In the genomic region with DNA sequence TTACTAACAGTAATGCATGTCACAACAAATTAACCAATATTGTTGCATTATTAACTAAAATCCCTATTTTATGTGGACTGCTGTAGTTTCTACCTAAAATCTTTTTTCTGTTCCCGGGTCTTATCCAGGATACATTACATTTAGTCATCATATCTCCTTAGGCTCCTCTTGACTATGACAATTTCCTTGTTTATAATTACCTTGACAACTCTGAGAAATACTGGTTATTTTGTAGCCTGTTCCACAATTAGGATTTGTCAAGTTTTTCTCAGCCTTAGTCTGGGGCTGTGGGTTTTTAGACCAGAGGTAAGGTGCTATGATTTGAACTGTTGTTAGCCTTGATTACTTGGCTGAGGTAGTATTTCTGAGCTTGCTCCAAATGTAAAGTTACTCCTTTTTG, we compare ENCODE assay signal across 16 cellular contexts. TPM values are rescaled to one million over a fixed set of nuclear protein-coding genes. Genes with fewer than 3 reads are reported as not detected.
DNase-seq lines count a peak whose midpoint lies in the region; ATAC-seq, FAIRE-seq and TF ChIP-seq lines count a peak whose summit lies in the region.
"Had no signal": no experiment of that assay in that cellular context is flagged by ENCODE, and none has a peak within 500 bp of the region (broad histone marks: within the 10 kb centered on the region; RNA-seq: fewer than 3 reads in every experiment).

No MANE protein-coding gene starts in this region.

- no peaks in the 10 kb centered on the region for H3K9me1 ChIP-seq in endothelial cell of umbilical vein (replicated peaks; ENCODE audit: control insufficient read depth, extremely low read depth, insufficient read depth, low read length)

- H3K79me2 ChIP-seq in DOHH2 (ENCODE audit: control insufficient read depth, low read length) (peaks cover 94% of the 10 kb centered on the region), OCI-LY1 (ENCODE audit: insufficient read depth, low read length) (peaks cover 92% of the 10 kb centered on the region), endothelial cell of umbilical vein (ENCODE audit: control insufficient read depth, insufficient read depth, low read length) (peaks cover 90% of the 10 kb centered on the region)

- no peaks in the 10 kb centered on the region for H3K27me3 ChIP-seq in DOHH2 (ENCODE audit: control insufficient read depth, low read length)
- H3K27me3 ChIP-seq in OCI-LY1 (ENCODE audit: insufficient read depth, low read length): no peaks in the 10 kb centered on the region
- H3K27me3 ChIP-seq in endothelial cell of umbilical vein (ENCODE audit: control insufficient read depth in 2 of 2, insufficient read depth in 2 of 2, low read length in 2 of 2): no peaks in the 10 kb centered on the region
- no peaks in the 10 kb centered on the region for H3K27me3 ChIP-seq in MG63
- H3K27me3 ChIP-seq: Peyer's patch, upper lobe of right lung had no signal

- H3K9me2 ChIP-seq in DOHH2 (replicated peaks; ENCODE audit: control insufficient read depth, low read length): no peaks in the 10 kb centered on the region
- H3K9me2 ChIP-seq in OCI-LY1 (ENCODE audit: low read depth, low read length): no peaks in the 10 kb centered on the region

- no peak for TF ChIP-seq CTCF in A549 (IDR thresholded peaks at IDR 0.05)
- no peak for TF ChIP-seq CTCF in DOHH2 (IDR thresholded peaks at IDR 0.05; ENCODE audit: low read depth, low read length, poor library complexity, severe bottlenecking)
- TF ChIP-seq CTCF in OCI-LY1 (IDR thresholded peaks at IDR 0.05; ENCODE audit: low read length): no peak
- no peak for TF ChIP-seq CTCF in endothelial cell of umbilical vein (IDR thresholded peaks at IDR 0.05; ENCODE audit: extremely low read depth in 1 of 2, insufficient read depth in 1 of 2, low read depth in 1 of 2, low read length in 2 of 2)
- TF ChIP-seq CTCF in nephron progenitor cell (IDR thresholded peaks at IDR 0.05): no peak
- TF ChIP-seq CTCF in foreskin fibroblast (IDR thresholded peaks at IDR 0.05; ENCODE audit: low read depth, low read length): no peak

- H3K9me3 ChIP-seq in A549: no peaks in the 10 kb centered on the region
- no peaks in the 10 kb centered on the region for H3K9me3 ChIP-seq in DOHH2 (ENCODE audit: control insufficient read depth, insufficient read depth, low read length)
- no peaks in the 10 kb centered on the region for H3K9me3 ChIP-seq in OCI-LY1 (ENCODE audit: low read length)
- H3K9me3 ChIP-seq in endothelial cell of umbilical vein (replicated peaks; ENCODE audit: control insufficient read depth, insufficient read depth, low read length): no peaks in the 10 kb centered on the region
- no peaks in the 10 kb centered on the region for H3K9me3 ChIP-seq in MG63
- H3K9me3 ChIP-seq: Peyer's patch, upper lobe of right lung had no signal

- dilution Hi-C loops in endothelial cell of umbilical vein (cut with MboI; ENCODE audit: extremely low pct_ligation_motif_present, low sequenced_read_pairs): no loop called here

- WGBS in A549 (ENCODE audit: missing lambda C conversion rate): 16% methylated on average over 1 of the region's 1 CpG

- H4K20me1 ChIP-seq in DOHH2 (ENCODE audit: control insufficient read depth, insufficient read depth, low read depth, low read length) (peaks cover 49% of the 10 kb centered on the region), OCI-LY1 (ENCODE audit: insufficient read depth, low read length) (0 out of 2 replicates have a peak, but pooled peaks cover 6% of the 10 kb centered on the region), endothelial cell of umbilical vein (replicated peaks; ENCODE audit: control insufficient read depth, extremely low read depth, insufficient read depth, low read length) (no peaks in the 10 kb centered on the region)

- FAIRE-seq in A549 (lab: Jason Lieb, UNC): no peak
- no peak for FAIRE-seq in endothelial cell of umbilical vein (lab: Jason Lieb, UNC)

- no peak overlapping the region for H3K4me3 Mint-ChIP-seq in nephron progenitor cell
- H3K4me3 Mint-ChIP-seq: B cell, mesothelial cell of epicardium had no signal

- TF ChIP-seq RAD21 in A549 (conservative IDR thresholded peaks at IDR 0.05 in 1 of 2, IDR thresholded peaks at IDR 0.05 in 1 of 2): no peak

- peaks cover 40% of the 10 kb centered on the region for H3K36me3 Mint-ChIP-seq in nephron progenitor cell (ENCODE audit: low read depth)

- no TSS peak for BruUV-seq in endothelial cell of umbilical vein (replicated peaks; lab: Mats Ljungman, UMichigan)

- H3K4me1 ChIP-seq in A549 (peaks cover 46% of the 10 kb centered on the region), DOHH2 (ENCODE audit: control insufficient read depth, low read length) (peaks cover 44% of the 10 kb centered on the region), OCI-LY1 (ENCODE audit: insufficient read depth, low read length, severe bottlenecking) (peaks cover 42% of the 10 kb centered on the region), endothelial cell of umbilical vein (ENCODE audit: control insufficient read depth, extremely low read depth, insufficient read depth, low read length) (peaks cover 41% of the 10 kb centered on the region)

- H3K4me1 Mint-ChIP-seq in nephron progenitor cell: peaks cover 62% of the 10 kb centered on the region

- no peak overlapping the region for H3K4me3 ChIP-seq in A549
- H3K4me3 ChIP-seq in DOHH2 (ENCODE audit: low read length): peak overlapping the region; percentile 81
- H3K4me3 ChIP-seq in OCI-LY1 (ENCODE audit: low read depth, low read length, poor library complexity, severe bottlenecking): no peak overlapping the region
- H3K4me3 ChIP-seq in endothelial cell of umbilical vein (replicated peaks in 1 of 3; ENCODE audit: insufficient read depth in 1 of 3, low read depth in 1 of 3, low read length in 3 of 3): no peak overlapping the region
- H3K4me3 ChIP-seq in foreskin fibroblast (ENCODE audit: low read depth in 1 of 2, low read length in 2 of 2): no peak overlapping the region
- H3K4me3 ChIP-seq in MG63: no peak overlapping the region
- H3K4me3 ChIP-seq: Peyer's patch, skin epidermis, upper lobe of right lung had no signal

- CTCF ChIA-PET in A549 (lab: Yijun Ruan, JAX): interaction anchor here (0.6 to 1.3 kb wide), 5 partner anchors 12 to 1465 kb away, joined by 3 to 4 read pairs (median 3); no protein-coding TSS in a partner anchor
- CTCF ChIA-PET in endothelial cell of umbilical vein (lab: Charles Lee): interaction anchor here (1.5 kb wide), 1 partner anchor 25 kb away, joined by 10 read pairs; no protein-coding TSS in a partner anchor

- no peak overlapping the region for H3K27ac ChIP-seq in A549
- no peak overlapping the region for H3K27ac ChIP-seq in DOHH2 (ENCODE audit: low read depth, low read length)
- H3K27ac ChIP-seq in OCI-LY1 (ENCODE audit: low read depth, low read length, poor library complexity, severe bottlenecking): no peak overlapping the region
- H3K27ac ChIP-seq in endothelial cell of umbilical vein (ENCODE audit: insufficient read depth, low read depth, low read length): peak overlapping the region; percentile 35
- H3K27ac ChIP-seq: Peyer's patch, skin epidermis, upper lobe of right lung had no signal

- peak overlapping the region; percentile 90; the same call in 2 of the 3 replicates for H3K4me2 ChIP-seq in A549
- H3K4me2 ChIP-seq in DOHH2 (ENCODE audit: low read length): peak overlapping the region; percentile 78
- H3K4me2 ChIP-seq in OCI-LY1 (ENCODE audit: low read length): peak overlapping the region; percentile 97; the same call in 1 of the 2 replicates
- H3K4me2 ChIP-seq in endothelial cell of umbilical vein (ENCODE audit: insufficient read depth, low read length): peak overlapping the region; percentile 98

- POLR2A ChIA-PET in A549 (lab: Yijun Ruan, JAX) (no interaction called here), endothelial cell of umbilical vein (lab: Charles Lee) (no interaction called here)

- DNase-seq in A549 (ENCODE audit: low read depth in 1 of 2, low spot score in 1 of 2) (no peak), endothelial cell of umbilical vein (ENCODE audit: low read depth, low spot score) (no peak), nephron progenitor cell (no peak), foreskin fibroblast (no peak), MG63 (no peak)
- DNase-seq: islet precursor cell, NCI-H146, NCI-H510A, Peyer's patch, upper lobe of right lung had no signal

- intact Hi-C loops in endothelial cell of umbilical vein (cut with micrococcal nuclease): no loop called here

- H3K9me3 Mint-ChIP-seq in nephron progenitor cell: no peaks in the 10 kb centered on the region
- H3K9me3 Mint-ChIP-seq: mesothelial cell of epicardium had no signal

- H2AFZ ChIP-seq in OCI-LY1 (ENCODE audit: low read length) (no peak overlapping the region), endothelial cell of umbilical vein (ENCODE audit: low read depth, low read length) (no peak overlapping the region)

- ATAC-seq in A549 (no peak), GM19395 (IDR thresholded peaks at IDR 0.05; ENCODE audit: unreplicated experiment) (no peak)
- ATAC-seq: upper lobe of right lung had no signal

- H3K9ac ChIP-seq in OCI-LY1 (ENCODE audit: low read length) (no peak overlapping the region), endothelial cell of umbilical vein (replicated peaks; ENCODE audit: extremely low read depth, insufficient read depth, low read length) (no peak overlapping the region)

- H3K27ac Mint-ChIP-seq in nephron progenitor cell: no peak overlapping the region
- H3K27ac Mint-ChIP-seq: B cell had no signal

- no peak for TF ChIP-seq POLR2A in A549 (IDR thresholded peaks at IDR 0.05; ENCODE audit: low read length)
- no peak for TF ChIP-seq POLR2A in endothelial cell of umbilical vein (IDR thresholded peaks at IDR 0.05; ENCODE audit: low read depth, low read length)

- H3F3A ChIP-seq in DOHH2 (ENCODE audit: control insufficient read depth, insufficient read depth) (peaks cover 19% of the 10 kb centered on the region), OCI-LY1 (ENCODE audit: insufficient read depth, low read length) (no peaks in the 10 kb centered on the region)

- no peak for TF ChIP-seq EP300 in A549 (IDR thresholded peaks at IDR 0.05)

- peaks cover 90% of the 10 kb centered on the region for H3K36me3 ChIP-seq in DOHH2 (ENCODE audit: control insufficient read depth, low read length)
- peaks cover 81% of the 10 kb centered on the region for H3K36me3 ChIP-seq in OCI-LY1 (ENCODE audit: insufficient read depth, low read length)
- H3K36me3 ChIP-seq in endothelial cell of umbilical vein (ENCODE audit: control insufficient read depth in 2 of 2, extremely low read depth in 1 of 2, insufficient read depth in 2 of 2, low read length in 2 of 2): peaks cover 0 to 15% of the 10 kb centered on the region in 2 experiments
- H3K36me3 ChIP-seq in MG63: peaks cover 73% of the 10 kb centered on the region
- H3K36me3 ChIP-seq: upper lobe of right lung had no signal

- H3K27me3 Mint-ChIP-seq in nephron progenitor cell (ENCODE audit: low read depth, poor library complexity): no peaks in the 10 kb centered on the region
- H3K27me3 Mint-ChIP-seq: B cell had no signal

RNA-seq across cellular contexts. Expression of gene FBXO5, which starts 3.7 kb away (rescaled TPM):
- polyA plus RNA-seq in A549 (2011; rRNA removed) (20.7 and 29.2 TPM in 2 replicates), A549 (2017; fragmentation: RNase III; extraction: RNeasy Plus Mini Kit Qiagen cat#74134 plus additional on column Dnase treatment) (14.3 to 17.2 TPM (median 15.5 TPM) in 3 replicates), endothelial cell of umbilical vein (5.4 and 6.1 TPM in 2 replicates)
- 9.0 and 10.1 TPM in 2 replicates for polyA plus RNA-seq in A549 (2012; cell fraction: cytosol; rRNA removed)
- 5.5 and 5.9 TPM in 2 replicates for polyA plus RNA-seq in A549 (2012; cell fraction: nucleus; rRNA removed)
- polyA minus RNA-seq in A549 (2011; rRNA and poly(A)+ RNA removed): 5.5 and 6.3 TPM in 2 replicates
- total RNA-seq in endothelial cell of umbilical vein: 27.1 and 28.1 TPM in 2 replicates
- 13.4 and 13.9 TPM in 2 replicates for polyA plus RNA-seq in endothelial cell of umbilical vein (2011; cell fraction: cytosol; rRNA removed)
- polyA plus RNA-seq in endothelial cell of umbilical vein (2011; cell fraction: nucleus; rRNA removed): 13.0 and 17.5 TPM in 2 replicates
- polyA plus RNA-seq in endothelial cell of umbilical vein (2012): 6.4 and 15.2 TPM in 2 replicates
- polyA minus RNA-seq in endothelial cell of umbilical vein: 4.0 and 4.8 TPM in 2 replicates
- 13.0 TPM for polyA minus RNA-seq in endothelial cell of umbilical vein (2011; cell fraction: cytosol; rRNA and poly(A)+ RNA removed)
- polyA minus RNA-seq in endothelial cell of umbilical vein (2011; cell fraction: nucleus; rRNA and poly(A)+ RNA removed): 8.8 and 12.2 TPM in 2 replicates
- total RNA-seq in MG63 (2014; rRNA removed; shearing (Covaris generic); ENCODE audit: low replicate concordance): 24.3 and 29.2 TPM in 2 replicates

RNA-seq across cellular contexts. Expression of gene MTRF1L, which starts 23.4 kb away (rescaled TPM):
- polyA plus RNA-seq in A549 (2011; rRNA removed): 17.0 and 22.6 TPM in 2 replicates
- 4.7 and 5.2 TPM in 2 replicates for polyA plus RNA-seq in A549 (2012; cell fraction: cytosol; rRNA removed)
- 2.7 and 4.2 TPM in 2 replicates for polyA plus RNA-seq in A549 (2012; cell fraction: nucleus; rRNA removed)
- polyA plus RNA-seq in A549 (2017; fragmentation: RNase III; extraction: RNeasy Plus Mini Kit Qiagen cat#74134 plus additional on column Dnase treatment): 14.3 to 15.0 TPM (median 15.0 TPM) in 3 replicates
- polyA minus RNA-seq in A549 (2011; rRNA and poly(A)+ RNA removed): 7.5 and 10.1 TPM in 2 replicates
- 27.5 and 31.2 TPM in 2 replicates for total RNA-seq in endothelial cell of umbilical vein
- 5.2 and 6.2 TPM in 2 replicates for polyA plus RNA-seq in endothelial cell of umbilical vein
- 8.3 and 9.1 TPM in 2 replicates for polyA plus RNA-seq in endothelial cell of umbilical vein (2011; cell fraction: cytosol; rRNA removed)
- 20.5 and 32.0 TPM in 2 replicates for polyA plus RNA-seq in endothelial cell of umbilical vein (2011; cell fraction: nucleus; rRNA removed)
- polyA plus RNA-seq in endothelial cell of umbilical vein (2012): 9.5 and 19.1 TPM in 2 replicates
- polyA minus RNA-seq in endothelial cell of umbilical vein: 10.5 and 10.9 TPM in 2 replicates
- 8.8 TPM for polyA minus RNA-seq in endothelial cell of umbilical vein (2011; cell fraction: cytosol; rRNA and poly(A)+ RNA removed)
- 39.7 and 47.9 TPM in 2 replicates for polyA minus RNA-seq in endothelial cell of umbilical vein (2011; cell fraction: nucleus; rRNA and poly(A)+ RNA removed)
- total RNA-seq in MG63 (2014; rRNA removed; shearing (Covaris generic); ENCODE audit: low replicate concordance): 14.6 and 23.1 TPM in 2 replicates
